ENCODE assay signal across 8 cellular contexts in genomic region chr6:135183532-135184440, GRCh38. TPM values are rescaled to one million over a fixed set of nuclear protein-coding genes. Genes with fewer than 3 reads are reported as not detected.
DNase-seq lines count a peak whose midpoint lies in the region; ATAC-seq and TF ChIP-seq lines count a peak whose summit lies in the region.

No MANE protein-coding gene starts in this region.

- ATAC-seq in GM21528 (IDR thresholded peaks at IDR 0.05; ENCODE audit: low FRiP score, unreplicated experiment), result peak; percentile 44

- H3K36me3 ChIP-seq in DOHH2 (ENCODE audit: control insufficient read depth, low read length), result peaks cover 43% of the 10 kb centered on the region
- H3K36me3 ChIP-seq in spleen, result no peaks in the 10 kb centered on the region

- DNase-seq in SK-MEL-5 (ENCODE audit: low read depth, low spot score) (peak; percentile 84), iPS DF 4.7 (ENCODE audit: extremely low read depth, low spot score) (peak; percentile 78), spleen (peak; percentile 89), H4 (ENCODE audit: low spot score) (no peak)
- DNase-seq in activated naive CD4-positive, alpha-beta T cell treated with anti-CD3 and anti-CD28 coated beads, Interleukin-2, amount 50 U/mL, for 16 hours, result peak; percentile 82

- H3K4me3 ChIP-seq in DOHH2 (ENCODE audit: low read length), result peak overlapping the region; percentile 80
- peak overlapping the region; percentile 16 to 88 (median 66) for H3K4me3 ChIP-seq in spleen

- H4K20me1 ChIP-seq in DOHH2 (ENCODE audit: control insufficient read depth, insufficient read depth, low read depth, low read length), result no peaks in the 10 kb centered on the region

- H3K79me2 ChIP-seq in DOHH2 (ENCODE audit: control insufficient read depth, low read length), result peaks cover 60% of the 10 kb centered on the region

- no peaks in the 10 kb centered on the region for H3K36me3 Mint-ChIP-seq in IgD-negative memory B cell

- intact Hi-C loops in spleen (cut with DNase I; ENCODE audit: low total_unique reads), result no loop called here

- peak; percentile 94 for TF ChIP-seq CTCF in DOHH2 (IDR thresholded peaks at IDR 0.05; ENCODE audit: low read depth, low read length, poor library complexity, severe bottlenecking)
- TF ChIP-seq CTCF in spleen (IDR thresholded peaks at IDR 0.05 in 8 of 11, conservative IDR thresholded peaks at IDR 0.05 in 3 of 11), result peak in 9 of 11 experiments; percentile 6 to 66 (median 52)

- WGBS in spleen, 5 donors, result 4 to 6% (median 6%) methylated on average over 14 to 19 of the region's 19 CpGs

- H3K9me3 ChIP-seq in DOHH2 (ENCODE audit: control insufficient read depth, insufficient read depth, low read length) (no peaks in the 10 kb centered on the region), spleen (no peaks in the 10 kb centered on the region)

- H3K27me3 Mint-ChIP-seq in IgD-negative memory B cell, result peaks cover 1% of the 10 kb centered on the region

- H3K9me2 ChIP-seq in DOHH2 (replicated peaks; ENCODE audit: control insufficient read depth, low read length), result no peaks in the 10 kb centered on the region

- H3K4me1 ChIP-seq in DOHH2 (ENCODE audit: control insufficient read depth, low read length) (peaks cover 31% of the 10 kb centered on the region), spleen (peaks cover 17 to 54% (median 39%) of the 10 kb centered on the region in 6 donors)

- peak overlapping the region; percentile 89 to 92 (median 92) for H3K4me3 Mint-ChIP-seq in IgD-negative memory B cell

- peak overlapping the region; percentile 83 for H3K4me2 ChIP-seq in DOHH2 (ENCODE audit: low read length)

- peaks cover 10 to 19% (median 15%) of the 10 kb centered on the region in 3 donors for H3K4me1 Mint-ChIP-seq in IgD-negative memory B cell

- H3K27ac Mint-ChIP-seq in IgD-negative memory B cell, result peak overlapping the region; percentile 54 to 71 (median 61)

- no peak for TF ChIP-seq POLR2A in spleen (IDR thresholded peaks at IDR 0.05)

- H3K27ac ChIP-seq in DOHH2 (ENCODE audit: low read depth, low read length), result peak overlapping the region; percentile 79
- peak overlapping the region in 4 of 8 donors; percentile 36 to 63 (median 50) for H3K27ac ChIP-seq in spleen

- H3K9me3 Mint-ChIP-seq in IgD-negative memory B cell, result peaks cover 0 to 3% (median 0%) of the 10 kb centered on the region in 3 donors

- in situ Hi-C loops in SK-MEL-5 (cut with HindIII; ENCODE audit: low pct_unique_long_range_greater_than_20kb, low sequenced_read_pairs), result no loop called here

- H3K27me3 ChIP-seq in DOHH2 (ENCODE audit: control insufficient read depth, low read length), result no peaks in the 10 kb centered on the region
- peaks cover 0 to 74% (median 38%) of the 10 kb centered on the region in 7 donors for H3K27me3 ChIP-seq in spleen (replicated peaks in 1 of 7)

- H3F3A ChIP-seq in DOHH2 (ENCODE audit: control insufficient read depth, insufficient read depth), result peaks cover 24% of the 10 kb centered on the region

RNA-seq across cellular contexts. Expression of gene MYB, which starts 2.7 kb away (rescaled TPM):
- polyA plus RNA-seq in IgD-negative memory B cell (not detected), spleen (1 to 10 TPM in 1 of 3 donors, under 1 TPM in 2; 0.45 to 1.3 (median 0.87) TPM)
- total RNA-seq in SK-MEL-5 (2014; rRNA removed; shearing (Covaris generic)), result 1.3 and 2.0 TPM in 2 replicates
- 1.8 and 2.4 TPM in 2 replicates for polyA plus RNA-seq in SK-MEL-5 (2015; cell fraction: cytosol; rRNA removed)
- 1.7 and 6.0 TPM in 2 replicates for polyA plus RNA-seq in SK-MEL-5 (2015; cell fraction: nucleus; rRNA removed)
- total RNA-seq in spleen, result 1 to 10 TPM in 6 of 7 donors, under 1 TPM in 1; 0.94 to 6.6 (median 3.1) TPM
- total RNA-seq in H4 (2014; rRNA removed; shearing (Covaris generic)), result 0.39 and 1.1 TPM in 2 replicates
